ENCODE assay signal across 1 cellular context in genomic region chr1:151047925-151048644, GRCh38.
TF ChIP-seq lines count a peak whose summit lies in the region.

No MANE protein-coding gene starts in this region.

TF ChIP-seq in H1, 55 proteins besides CTCF, POLR2A, EP300 and RAD21:
- TF ChIP-seq TAF1 (IDR thresholded peaks at IDR 0.05; ENCODE audit: low read depth, low read length) (peak; percentile 43), TBP (IDR thresholded peaks at IDR 0.05; ENCODE audit: low read depth, low read length) (0 out of 2 replicates have a peak, but pooled peaks have one; percentile 16), SIN3A (conservative IDR thresholded peaks at IDR 0.05 in 1 of 2, IDR thresholded peaks at IDR 0.05 in 1 of 2; ENCODE audit: low read depth in 1 of 2, low read length in 2 of 2) (peak; percentile 63 to 69; a peak in 2 of 4 replicates), MAX (IDR thresholded peaks at IDR 0.05) (peak; percentile 59), KDM4A (IDR thresholded peaks at IDR 0.05; ENCODE audit: low read depth, low read length, severe bottlenecking) (peak; percentile 90), PHF8 (conservative IDR thresholded peaks at IDR 0.05; ENCODE audit: low read depth, low read length) (peak; percentile 71), RXRA (IDR thresholded peaks at IDR 0.05; ENCODE audit: insufficient read depth, low read depth, low read length) (no peak), ASH2L (IDR thresholded peaks at IDR 0.05; ENCODE audit: low read length) (peak; percentile 92), TEAD4 (IDR thresholded peaks at IDR 0.05; ENCODE audit: low read depth, low read length) (no peak), HDAC2 (IDR thresholded peaks at IDR 0.05; ENCODE audit: borderline replicate concordance in 1 of 2, low read depth in 2 of 2, low read length in 2 of 2) (0 out of 4 replicates have a peak, but pooled peaks of 1 of the 2 experiments have one; percentile 40), ZNF274 (IDR thresholded peaks at IDR 0.05; ENCODE audit: borderline replicate concordance, extremely low read depth, low read length) (no peak), CHD7 (IDR thresholded peaks at IDR 0.05; ENCODE audit: insufficient replicate concordance, low read length) (no peak), FOSL1 (IDR thresholded peaks at IDR 0.05; ENCODE audit: insufficient read depth, low read depth, low read length) (no peak), TAF7 (optimal IDR thresholded peaks at IDR 0.05; ENCODE audit: borderline replicate concordance, low read depth, low read length) (peak; percentile 68), SP1 (IDR thresholded peaks at IDR 0.05; ENCODE audit: low read depth, low read length) (no peak), YY1 (IDR thresholded peaks at IDR 0.05; ENCODE audit: low read depth, low read length) (peak; percentile 89), CBX8 (IDR thresholded peaks at IDR 0.05; ENCODE audit: borderline replicate concordance, low read depth, low read length) (no peak), JUND (IDR thresholded peaks at IDR 0.05; ENCODE audit: low read length) (no peak), CBX5 (IDR thresholded peaks at IDR 0.05; ENCODE audit: low read depth, low read length) (no peak), E2F6 (IDR thresholded peaks at IDR 0.05) (peak; percentile 76), POLR2AphosphoS5 (IDR thresholded peaks at IDR 0.05; ENCODE audit: low read depth, low read length) (peak; percentile 71)
